Comparison of ENCODE assay signal across 11 cellular contexts in genomic region chr22:37241351-37242142, GRCh38. TPM values are rescaled to one million over a fixed set of nuclear protein-coding genes. Genes with fewer than 3 reads are reported as not detected.
DNase-seq lines count a peak whose midpoint lies in the region; ATAC-seq and TF ChIP-seq lines count a peak whose summit lies in the region.
"Had no signal": no experiment of that assay in that cellular context is flagged by ENCODE, and none has a peak within 500 bp of the region (broad histone marks: within the 10 kb centered on the region; RNA-seq: fewer than 3 reads in every experiment).

No MANE protein-coding gene starts in this region.

- H3K14ac ChIP-seq in trophoblast cell (ENCODE audit: low read length), result no peak overlapping the region

- H3K27ac Mint-ChIP-seq in memory B cell, result peak overlapping the region; percentile 95

- H3K27ac ChIP-seq in BLaER1 treated with 17β-estradiol and CSF1 and Interleukin-3, amounts not matched to agents 10 nM and 100 nM, result peak overlapping the region; percentile 25 to 94 (median 86); a peak in 21 of 22 replicates
- H3K27ac ChIP-seq in HCT116 (ENCODE audit: low read depth, low read length) (no peak overlapping the region), vagina (no peak overlapping the region), trophoblast cell (ENCODE audit: low read depth, low read length) (no peak overlapping the region)
- H3K27ac ChIP-seq: cardiac muscle cell, psoas muscle had no signal

- H3K4ac ChIP-seq in trophoblast cell (ENCODE audit: low read depth, low read length), result no peak overlapping the region

- POLR2A ChIA-PET in HCT116 (lab: Charles Lee), result interaction anchor here (0.9 to 1.8 kb wide), 3 partner anchors 12 to 13 kb away, joined by 3 to 5 read pairs (median 5); no protein-coding TSS in a partner anchor

- no peak overlapping the region for H2AK5ac ChIP-seq in trophoblast cell (ENCODE audit: low read length)

- no peak overlapping the region for H3K18ac ChIP-seq in trophoblast cell (ENCODE audit: low read length)

- BruUV-seq in HCT116 (replicated peaks; lab: Mats Ljungman, UMichigan), result no TSS peak

- no peaks in the 10 kb centered on the region for H3K27me3 ChIP-seq in BLaER1 treated with 17β-estradiol and CSF1 and Interleukin-3, amounts not matched to agents 10 nM and 100 nM
- H3K27me3 ChIP-seq in HCT116 (ENCODE audit: insufficient read depth, low read length) (no peaks in the 10 kb centered on the region), vagina (no peaks in the 10 kb centered on the region), trophoblast cell (ENCODE audit: insufficient read depth, low read length) (no peaks in the 10 kb centered on the region)
- H3K27me3 ChIP-seq: cardiac muscle cell had no signal

- H4K20me1 ChIP-seq in BLaER1 treated with 17β-estradiol and CSF1 and Interleukin-3, amounts not matched to agents 10 nM and 100 nM, result peaks cover 48 to 57% (median 55%) of the 10 kb centered on the region in 11 experiments; a peak in 21 of 22 replicates
- no peaks in the 10 kb centered on the region for H4K20me1 ChIP-seq in HCT116 (ENCODE audit: insufficient read depth)

- intact Hi-C loops in HCT116 (cut with micrococcal nuclease), result no loop called here
- intact Hi-C loops in vagina (cut with DNase I), result no loop called here

- H3K9me2 ChIP-seq in HCT116 (ENCODE audit: insufficient read depth), result no peaks in the 10 kb centered on the region

- peak overlapping the region; percentile 66 to 99 (median 87) for H3K4me3 ChIP-seq in BLaER1 treated with 17β-estradiol and CSF1 and Interleukin-3, amounts not matched to agents 10 nM and 100 nM
- H3K4me3 ChIP-seq in HCT116 (replicated peaks in 1 of 2; ENCODE audit: low read depth in 1 of 2, low read length in 2 of 2), result no peak overlapping the region
- peak overlapping the region in 1 of 2 donors; percentile 11 for H3K4me3 ChIP-seq in vagina
- H3K4me3 ChIP-seq in trophoblast cell (ENCODE audit: low read depth, low read length), result no peak overlapping the region
- H3K4me3 ChIP-seq: cardiac muscle cell had no signal

- no peak overlapping the region for H2BK5ac ChIP-seq in trophoblast cell (ENCODE audit: low read depth, low read length, poor library complexity)

- no CpG with 5 or more reads among the region's 19 CpGs for WGBS in trophoblast cell (ENCODE audit: extremely low coverage, insufficient coverage, insufficient read length)

- TF ChIP-seq CTCF in HCT116 (IDR thresholded peaks at IDR 0.05 in 2 of 3, conservative IDR thresholded peaks at IDR 0.05 in 1 of 3; ENCODE audit: borderline replicate concordance in 1 of 3, insufficient read depth in 1 of 3, low read depth in 2 of 3, low read length in 2 of 3), result no peak
- no peak for TF ChIP-seq CTCF in vagina (IDR thresholded peaks at IDR 0.05)

- H3K27me3 Mint-ChIP-seq in memory B cell, result no peaks in the 10 kb centered on the region

- CTCF ChIA-PET in HCT116 (lab: Charles Lee), result interaction anchor here (1.2 to 4.2 kb wide), 2 partner anchors 18 to 44 kb away, joined by 4 to 30 read pairs; no protein-coding TSS in a partner anchor

- H4K91ac ChIP-seq in trophoblast cell (ENCODE audit: low read depth, low read length), result no peak overlapping the region

- RAD21 ChIA-PET in HCT116 (lab: Charles Lee; ENCODE audit: low non-redundant PET in 1 of 2, low total read pairs in 2 of 2, uncharacterized antibody in 2 of 2, unreplicated experiment in 2 of 2), result no interaction called here

- H2BK12ac ChIP-seq in trophoblast cell (ENCODE audit: low read length), result no peak overlapping the region

- TF ChIP-seq RAD21 in HCT116 (IDR thresholded peaks at IDR 0.05; ENCODE audit: low read depth), result no peak

- H3K4me2 ChIP-seq in BLaER1 treated with 17β-estradiol and CSF1 and Interleukin-3, amounts not matched to agents 10 nM and 100 nM, result peak overlapping the region; percentile 91 to 100 (median 99)
- H3K4me2 ChIP-seq in HCT116 (ENCODE audit: low read length) (peak overlapping the region; percentile 99; the same call in 1 of the 2 replicates), trophoblast cell (ENCODE audit: low read length) (no peak overlapping the region)

- peaks cover 68% of the 10 kb centered on the region for H3K4me1 Mint-ChIP-seq in memory B cell

- H3K79me2 ChIP-seq in HCT116 (ENCODE audit: insufficient read depth, low read length), result peaks cover 7% of the 10 kb centered on the region; the same call in 1 of the 2 replicates
- no peaks in the 10 kb centered on the region for H3K79me2 ChIP-seq in trophoblast cell (ENCODE audit: control insufficient read depth, insufficient read depth, low read length, poor library complexity)

- H4K12ac ChIP-seq in trophoblast cell (ENCODE audit: low read depth, low read length), result no peak overlapping the region

- H2AFZ ChIP-seq in HCT116 (ENCODE audit: low read depth, low read length, poor library complexity, severe bottlenecking), result no peak overlapping the region
- no peak overlapping the region for H2AFZ ChIP-seq in trophoblast cell (ENCODE audit: insufficient read depth, low read length, poor library complexity)

- H4K8ac ChIP-seq in trophoblast cell (ENCODE audit: low read depth, low read length), result no peak overlapping the region

- H3K23ac ChIP-seq in trophoblast cell (ENCODE audit: low read length), result no peak overlapping the region

- DNase-seq in HCT116 (ENCODE audit: low read depth, low spot score) (no peak), memory B cell (ENCODE audit: low spot score in 2 of 2) (no peak), vagina (ENCODE audit: extremely low spot score in 2 of 2) (no peak), occipital lobe (lab: John Stamatoyannopoulos, UW) (no peak), trophoblast cell (no peak), T1000 (lab: John Stamatoyannopoulos, UW) (no peak)
- DNase-seq in activated T-cell treated with anti-CD3 and anti-CD28 coated beads, Interleukin-2, amount 50 U/mL, for 48 hours, result peak; percentile 71 to 76
- DNase-seq: NCI-H1417 had no signal

- H3K9me3 ChIP-seq in BLaER1 treated with 17β-estradiol and CSF1 and Interleukin-3, amounts not matched to agents 10 nM and 100 nM (replicated peaks in 1 of 11), result no peaks in the 10 kb centered on the region
- H3K9me3 ChIP-seq in HCT116 (ENCODE audit: control insufficient read depth in 1 of 2, insufficient read depth in 1 of 2, low read depth in 1 of 2, low read length in 2 of 2), result no peaks in the 10 kb centered on the region
- no peaks in the 10 kb centered on the region for H3K9me3 ChIP-seq in vagina
- H3K9me3 ChIP-seq in trophoblast cell (ENCODE audit: insufficient read depth, low read depth, low read length), result no peaks in the 10 kb centered on the region
- H3K9me3 ChIP-seq: psoas muscle had no signal

- ATAC-seq in HCT116, result no peak
- no peak for ATAC-seq in memory B cell (ENCODE audit: low read depth)

- H3K79me1 ChIP-seq in trophoblast cell (ENCODE audit: low read length), result no peaks in the 10 kb centered on the region

- H3K9me3 Mint-ChIP-seq in memory B cell, result no peaks in the 10 kb centered on the region

- peak overlapping the region; percentile 79 for H3K4me3 Mint-ChIP-seq in memory B cell

- H3K9ac ChIP-seq in BLaER1 treated with 17β-estradiol and CSF1 and Interleukin-3, amounts not matched to agents 10 nM and 100 nM, result peak overlapping the region; percentile 70 to 92 (median 86)
- H3K9ac ChIP-seq in HCT116 (ENCODE audit: low read length) (peak overlapping the region; percentile 30; the same call in 1 of the 2 replicates), trophoblast cell (ENCODE audit: low read length) (no peak overlapping the region)

- no peak overlapping the region for H2BK120ac ChIP-seq in trophoblast cell (ENCODE audit: insufficient read depth, low read length, poor library complexity)

- peaks cover 75 to 95% (median 87%) of the 10 kb centered on the region in 10 experiments for H3K4me1 ChIP-seq in BLaER1 treated with 17β-estradiol and CSF1 and Interleukin-3, amounts not matched to agents 10 nM and 100 nM
- peaks cover 11 to 35% of the 10 kb centered on the region in 2 experiments for H3K4me1 ChIP-seq in HCT116 (ENCODE audit: control insufficient read depth in 1 of 2, insufficient read depth in 2 of 2, low read length in 2 of 2)
- H3K4me1 ChIP-seq in vagina, result no peaks in the 10 kb centered on the region
- peaks cover 0 to 9% of the 10 kb centered on the region in 2 experiments for H3K4me1 ChIP-seq in trophoblast cell (ENCODE audit: control insufficient read depth in 1 of 2, insufficient read depth in 2 of 2, low read length in 2 of 2)
- H3K4me1 ChIP-seq: psoas muscle had no signal

- TF ChIP-seq POLR2A in HCT116 (IDR thresholded peaks at IDR 0.05; ENCODE audit: borderline replicate concordance, extremely low read depth, insufficient read depth, insufficient read length), result no peak
- no peak for TF ChIP-seq POLR2A in vagina (IDR thresholded peaks at IDR 0.05)

- H3K36me3 ChIP-seq in BLaER1 treated with 17β-estradiol and CSF1 and Interleukin-3, amounts not matched to agents 10 nM and 100 nM, result peaks cover 39 to 53% (median 50%) of the 10 kb centered on the region in 11 experiments
- no peaks in the 10 kb centered on the region for H3K36me3 ChIP-seq in HCT116 (ENCODE audit: control insufficient read depth in 1 of 2, insufficient read depth in 2 of 2, low read length in 2 of 2)
- no peaks in the 10 kb centered on the region for H3K36me3 ChIP-seq in vagina
- H3K36me3 ChIP-seq in trophoblast cell (ENCODE audit: control insufficient read depth in 1 of 2, insufficient read depth in 2 of 2, low read length in 2 of 2), result no peaks in the 10 kb centered on the region
- H3K36me3 ChIP-seq: cardiac muscle cell had no signal

- H3K36me3 Mint-ChIP-seq in memory B cell, result peaks cover 34% of the 10 kb centered on the region

TF ChIP-seq in HCT116, 20 proteins besides CTCF, POLR2A, EP300 and RAD21:
- TF ChIP-seq CBX3 (IDR thresholded peaks at IDR 0.05; ENCODE audit: low read depth) (no peak), EZH2phosphoT487 (IDR thresholded peaks at IDR 0.05; ENCODE audit: borderline replicate concordance) (no peak), ATF3 (IDR thresholded peaks at IDR 0.05) (no peak), POLR2AphosphoS5 (IDR thresholded peaks at IDR 0.05; ENCODE audit: low read depth, low read length) (no peak)
TF ChIP-seq in HCT116: peak in this region for 0.

RNA-seq across cellular contexts. Expression of gene RAC2, which starts 2.5 kb away (rescaled TPM):
- 62.0 TPM for total RNA-seq in HCT116 (2021; ENCODE audit: unreplicated experiment)
- 122 and 124 TPM in 2 replicates for polyA plus RNA-seq in HCT116 (2012)
- 15.7 TPM for total RNA-seq in vagina
- not detected for total RNA-seq in occipital lobe
- polyA plus RNA-seq in trophoblast cell (2013), result 1.9 and 2.5 TPM in 2 replicates

RNA-seq across cellular contexts. Expression of gene SSTR3, which starts 29.3 kb away (rescaled TPM):
- not detected for total RNA-seq in HCT116 (2021; ENCODE audit: unreplicated experiment)
- 0.04 TPM in 1 of 2 replicates, not detected in the other for polyA plus RNA-seq in HCT116 (2012)
- total RNA-seq in vagina, result not detected
- total RNA-seq in occipital lobe, result not detected
- polyA plus RNA-seq in trophoblast cell (2013), result not detected in 2 replicates
- total RNA-seq: psoas muscle had no signal
- polyA plus RNA-seq: cardiac muscle cell had no signal

RNA-seq across cellular contexts. Expression of gene CYTH4, which starts 40.8 kb away (rescaled TPM):
- total RNA-seq in HCT116 (2021; ENCODE audit: unreplicated experiment) (3.8 TPM), vagina (16.2 TPM), occipital lobe (2.3 TPM)
- 4.9 and 6.4 TPM in 2 replicates for polyA plus RNA-seq in HCT116 (2012)
- not detected in 2 replicates for polyA plus RNA-seq in trophoblast cell (2013)
- total RNA-seq: cardiac muscle cell had no signal
- polyA plus RNA-seq: cardiac muscle cell had no signal

RNA-seq across cellular contexts. Expression of gene C1QTNF6, which starts 53.5 kb away (rescaled TPM):
- total RNA-seq in HCT116 (2021; ENCODE audit: unreplicated experiment) (15.2 TPM), vagina (4.9 TPM), occipital lobe (5.3 TPM)
- polyA plus RNA-seq in HCT116 (2012), result 9.4 and 13.4 TPM in 2 replicates
- polyA plus RNA-seq in trophoblast cell (2013), result 64.9 and 67.2 TPM in 2 replicates

Comparison
In these comparisons a context has a peak if more than half of its experiments do, and no peak if none do; other contexts are left out.
1. H3K27ac ChIP-seq: peak in BLaER1 treated with 17β-estradiol and CSF1 and Interleukin-3, amounts not matched to agents 10 nM and 100 nM (11 of 11); none in HCT116 (single experiment), vagina (single experiment) and trophoblast cell (single experiment).
2. H3K4me3 ChIP-seq: peak in BLaER1 treated with 17β-estradiol and CSF1 and Interleukin-3, amounts not matched to agents 10 nM and 100 nM (10 of 10); none in HCT116 (0 of 2) and trophoblast cell (single experiment).
3. DNase-seq: peak in activated T-cell treated with anti-CD3 and anti-CD28 coated beads, Interleukin-2, amount 50 U/mL, for 48 hours (2 of 2); none in HCT116 (single experiment), memory B cell (0 of 2), vagina (0 of 2), occipital lobe (single experiment), trophoblast cell (0 of 2) and T1000 (single experiment).
4. RNA of gene RAC2, which starts 2.5 kb away (total RNA-seq): 62.0 TPM in HCT116 (single experiment) and 15.7 TPM in vagina (single experiment); not detected in occipital lobe (single experiment); every median in the first group is over 10 times any median in the second.